In genomic region chr4:134650461-134650860, GRCh38 we compare ENCODE assay signal across 19 cellular contexts.
DNase-seq lines count a peak whose midpoint lies in the region; ATAC-seq and TF ChIP-seq lines count a peak whose summit lies in the region.
"Had no signal": no experiment of that assay in that cellular context is flagged by ENCODE, and none has a peak within 500 bp of the region (broad histone marks: within the 10 kb centered on the region; RNA-seq: fewer than 3 reads in every experiment).

No MANE protein-coding gene starts in this region.

- no TSS peak for BruUV-seq in PC-3 (replicated peaks; lab: Mats Ljungman, UMichigan)

- no peak overlapping the region for H3K4me3 ChIP-seq in PC-3 (ENCODE audit: low read length)
- H3K4me3 ChIP-seq in endodermal cell (ENCODE audit: low read length), result no peak overlapping the region
- no peak overlapping the region for H3K4me3 ChIP-seq in neural progenitor cell
- no peak overlapping the region for H3K4me3 ChIP-seq in uterus
- no peak overlapping the region for H3K4me3 ChIP-seq in stomach
- H3K4me3 ChIP-seq: BLaER1 treated with 17β-estradiol and CSF1 and Interleukin-3, amounts not matched to agents 10 nM and 100 nM; HAP-1; SK-N-MC had no signal

- peak; percentile 1 for DNase-seq in ELR (ENCODE audit: low read depth)
- no peak for DNase-seq in PC-3
- DNase-seq in endodermal cell, result no peak
- DNase-seq in neural progenitor cell (ENCODE audit: low spot score), result no peak
- DNase-seq in foreskin melanocyte, result no peak
- DNase-seq in uterus, result no peak
- DNase-seq in stomach, result no peak
- DNase-seq: DMS79; Kasumi-1; NCI-H1105; NCI-H2081 treated with DMSO at 0.1 percent for 48 hours; NCI-H748 treated with DMSO at 0.1 percent for 48 hours; NK-92 treated with Interleukin-12 subunit alpha and Interleukin-12 subunit beta, amount 100 ng/mL, for 24 hours; OCI-M1; SHP77 had no signal

- no peaks in the 10 kb centered on the region for H3K9me2 ChIP-seq in PC-3 (replicated peaks; ENCODE audit: low read length)

- H3K27me3 ChIP-seq in PC-3 (ENCODE audit: low read length) (no peaks in the 10 kb centered on the region), endodermal cell (ENCODE audit: control insufficient read depth, insufficient read depth, low read length, poor library complexity, severe bottlenecking) (no peaks in the 10 kb centered on the region), neural progenitor cell (no peaks in the 10 kb centered on the region), uterus (no peaks in the 10 kb centered on the region), stomach (no peaks in the 10 kb centered on the region)
- H3K27me3 ChIP-seq: BLaER1 treated with 17β-estradiol and CSF1 and Interleukin-3, amounts not matched to agents 10 nM and 100 nM had no signal

- H3K9me3 ChIP-seq in PC-3 (ENCODE audit: low read length) (no peaks in the 10 kb centered on the region), endodermal cell (ENCODE audit: control insufficient read depth, low read length) (no peaks in the 10 kb centered on the region), neural progenitor cell (ENCODE audit: low read depth) (no peaks in the 10 kb centered on the region), uterus (no peaks in the 10 kb centered on the region), stomach (no peaks in the 10 kb centered on the region)
- H3K9me3 ChIP-seq: BLaER1 treated with 17β-estradiol and CSF1 and Interleukin-3, amounts not matched to agents 10 nM and 100 nM; HAP-1 had no signal

- H3K4me1 Mint-ChIP-seq in endodermal cell (no peaks in the 10 kb centered on the region), neural progenitor cell (no peaks in the 10 kb centered on the region)

- H3F3A ChIP-seq in PC-3 (ENCODE audit: low read length, unreplicated experiment), result no peaks in the 10 kb centered on the region
- peaks cover 3% of the 10 kb centered on the region for H3F3A ChIP-seq in neural progenitor cell (ENCODE audit: low read depth)

- no peaks in the 10 kb centered on the region for H4K20me1 ChIP-seq in PC-3 (ENCODE audit: low read length)
- no peaks in the 10 kb centered on the region for H4K20me1 ChIP-seq in neural progenitor cell (ENCODE audit: low read depth)
- H4K20me1 ChIP-seq: BLaER1 treated with 17β-estradiol and CSF1 and Interleukin-3, amounts not matched to agents 10 nM and 100 nM had no signal

- H2AFZ ChIP-seq in PC-3 (ENCODE audit: low read length) (no peak overlapping the region), neural progenitor cell (replicated peaks) (no peak overlapping the region)

- H3K27ac ChIP-seq in PC-3 (ENCODE audit: low read length) (no peak overlapping the region), endodermal cell (ENCODE audit: low read depth, low read length) (no peak overlapping the region), neural progenitor cell (no peak overlapping the region), uterus (no peak overlapping the region), stomach (no peak overlapping the region)
- H3K27ac ChIP-seq: BLaER1 treated with 17β-estradiol and CSF1 and Interleukin-3, amounts not matched to agents 10 nM and 100 nM; SK-N-MC had no signal

- CTCF ChIA-PET in PC-3 (lab: Charles Lee), result interaction anchor here (0.6 kb wide), 1 partner anchor 127 kb away, joined by 4 read pairs; no protein-coding TSS in a partner anchor

- H3K4me3 Mint-ChIP-seq in endodermal cell (no peak overlapping the region), neural progenitor cell (no peak overlapping the region)

- H3K27ac Mint-ChIP-seq in endodermal cell (no peak overlapping the region), neural progenitor cell (no peak overlapping the region)

- TF ChIP-seq EP300 in stomach (IDR thresholded peaks at IDR 0.05), result no peak

- H3K9me3 Mint-ChIP-seq in endodermal cell, result no peaks in the 10 kb centered on the region
- H3K9me3 Mint-ChIP-seq in neural progenitor cell, result no peaks in the 10 kb centered on the region

- H3K9ac ChIP-seq in PC-3 (ENCODE audit: low read length) (no peak overlapping the region), endodermal cell (ENCODE audit: extremely low read depth, low read length, poor library complexity, severe bottlenecking) (no peak overlapping the region), neural progenitor cell (no peak overlapping the region)
- H3K9ac ChIP-seq: BLaER1 treated with 17β-estradiol and CSF1 and Interleukin-3, amounts not matched to agents 10 nM and 100 nM had no signal

- H3K79me2 ChIP-seq in PC-3 (ENCODE audit: low read length) (no peaks in the 10 kb centered on the region), neural progenitor cell (ENCODE audit: low read depth) (no peaks in the 10 kb centered on the region)

- TF ChIP-seq POLR2A in uterus (IDR thresholded peaks at IDR 0.05) (no peak), stomach (IDR thresholded peaks at IDR 0.05) (no peak)

- H3K36me3 Mint-ChIP-seq in endodermal cell (ENCODE audit: low read depth), result no peaks in the 10 kb centered on the region
- no peaks in the 10 kb centered on the region for H3K36me3 Mint-ChIP-seq in neural progenitor cell

- H3K36me3 ChIP-seq in PC-3 (ENCODE audit: low read depth, low read length) (no peaks in the 10 kb centered on the region), endodermal cell (ENCODE audit: control insufficient read depth, insufficient read depth, low read length) (no peaks in the 10 kb centered on the region), neural progenitor cell (no peaks in the 10 kb centered on the region), uterus (no peaks in the 10 kb centered on the region), stomach (no peaks in the 10 kb centered on the region)
- H3K36me3 ChIP-seq: BLaER1 treated with 17β-estradiol and CSF1 and Interleukin-3, amounts not matched to agents 10 nM and 100 nM; HAP-1 had no signal

- H3K4me2 ChIP-seq in PC-3 (ENCODE audit: low read length), result no peak overlapping the region
- H3K4me2 ChIP-seq in neural progenitor cell, result no peak overlapping the region
- H3K4me2 ChIP-seq: BLaER1 treated with 17β-estradiol and CSF1 and Interleukin-3, amounts not matched to agents 10 nM and 100 nM had no signal

- TF ChIP-seq CTCF in PC-3 (conservative IDR thresholded peaks at IDR 0.05; ENCODE audit: low read depth, low read length), result 0 out of 2 replicates have a peak, but pooled peaks have one; percentile 19
- peak; percentile 56 for TF ChIP-seq CTCF in endodermal cell (conservative IDR thresholded peaks at IDR 0.05)
- TF ChIP-seq CTCF in neural progenitor cell (IDR thresholded peaks at IDR 0.05), result peak; percentile 36
- no peak for TF ChIP-seq CTCF in uterus (IDR thresholded peaks at IDR 0.05)
- no peak for TF ChIP-seq CTCF in stomach (IDR thresholded peaks at IDR 0.05)

- intact Hi-C loops in PC-3 (cut with micrococcal nuclease), result no loop called here
- intact Hi-C loops in uterus (cut with DNase I; ENCODE audit: low total_unique reads), result no loop called here
- intact Hi-C loops in stomach (cut with DNase I; ENCODE audit: low total_unique reads), result no loop called here

- POLR2A ChIA-PET in PC-3 (lab: Charles Lee; ENCODE audit: unreplicated experiment), result interaction anchor here (0.7 kb wide), 1 partner anchor 127 kb away, joined by 4 read pairs; no protein-coding TSS in a partner anchor

- H3K27me3 Mint-ChIP-seq in endodermal cell (ENCODE audit: insufficient read depth) (no peaks in the 10 kb centered on the region), neural progenitor cell (ENCODE audit: insufficient read depth, low read depth) (no peaks in the 10 kb centered on the region)

- ATAC-seq in PC-3 (no peak), GM21825 (IDR thresholded peaks at IDR 0.05; ENCODE audit: unreplicated experiment) (no peak)

- WGBS in endodermal cell (ENCODE audit: insufficient coverage in 1 of 2, insufficient read length in 1 of 2), 2 experiments, result 86 to 90% methylated on average over 2 of the region's 2 CpGs
- WGBS in stomach, 5 donors, result 77 to 90% (median 83%) methylated on average over 2 of the region's 2 CpGs

- H3K4me1 ChIP-seq in PC-3 (ENCODE audit: insufficient read depth, low read length) (no peaks in the 10 kb centered on the region), endodermal cell (ENCODE audit: control insufficient read depth, insufficient read depth, low read length) (no peaks in the 10 kb centered on the region), neural progenitor cell (no peaks in the 10 kb centered on the region), uterus (no peaks in the 10 kb centered on the region), stomach (no peaks in the 10 kb centered on the region)
- H3K4me1 ChIP-seq: BLaER1 treated with 17β-estradiol and CSF1 and Interleukin-3, amounts not matched to agents 10 nM and 100 nM; HAP-1 had no signal

Comparison
In these comparisons a context has a peak if more than half of its experiments do, and no peak if none do; other contexts are left out.
1. CTCF ChIP-seq: peak in PC-3 (single experiment), endodermal cell (single experiment) and neural progenitor cell (single experiment); none in uterus (0 of 4) and stomach (0 of 7).